In the genomic region with DNA sequence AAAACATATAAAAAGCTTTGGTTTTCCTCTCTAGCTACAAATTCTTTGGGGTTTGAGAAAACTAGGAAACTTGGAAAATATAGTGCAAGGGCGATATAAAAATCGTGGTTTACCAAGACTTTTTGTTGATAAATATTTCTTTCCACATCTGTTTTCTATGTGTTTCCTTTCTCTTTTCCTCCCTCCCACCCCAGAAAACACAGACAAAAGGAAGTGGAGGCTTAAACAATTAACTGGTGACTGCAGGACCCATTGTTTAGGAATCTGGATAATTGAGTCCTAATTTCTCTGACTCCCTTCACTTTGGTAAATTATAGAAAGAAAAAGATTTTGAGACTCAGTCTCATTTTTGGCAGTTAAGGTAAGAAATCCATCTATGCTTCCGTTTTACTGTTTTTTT, we compare ENCODE assay signal across 9 cellular contexts.
DNase-seq lines count a peak whose midpoint lies in the region; TF ChIP-seq lines count a peak whose summit lies in the region.
"Had no signal": no experiment of that assay in that cellular context is flagged by ENCODE, and none has a peak within 500 bp of the region (broad histone marks: within the 10 kb centered on the region; RNA-seq: fewer than 3 reads in every experiment).

No MANE protein-coding gene starts in this region.

- H3K79me1 ChIP-seq in neuronal stem cell (ENCODE audit: low read depth, low read length) = no peaks in the 10 kb centered on the region

- H4K8ac ChIP-seq in neuronal stem cell (ENCODE audit: low read depth, low read length) = no peak overlapping the region

- no peak overlapping the region for H2BK12ac ChIP-seq in neuronal stem cell (ENCODE audit: low read length)

- H3K27me3 ChIP-seq in endodermal cell (ENCODE audit: control insufficient read depth, insufficient read depth, low read length, poor library complexity, severe bottlenecking) (no peaks in the 10 kb centered on the region), neuronal stem cell (ENCODE audit: control insufficient read depth in 3 of 3, insufficient read depth in 3 of 3, low read depth in 1 of 3, low read length in 3 of 3) (no peaks in the 10 kb centered on the region)

- TF ChIP-seq CTCF in endodermal cell (conservative IDR thresholded peaks at IDR 0.05) (no peak), lower leg skin (IDR thresholded peaks at IDR 0.05) (no peak)

- no peak overlapping the region for H4K91ac ChIP-seq in neuronal stem cell (ENCODE audit: low read depth, low read length, poor library complexity)

- no peak overlapping the region for H3K4ac ChIP-seq in neuronal stem cell (ENCODE audit: low read length)

- TF ChIP-seq POLR2A in lower leg skin (IDR thresholded peaks at IDR 0.05) = no peak

- H2BK5ac ChIP-seq in neuronal stem cell (ENCODE audit: low read length) = no peak overlapping the region

- H3K36me3 ChIP-seq in ES-I3 (ENCODE audit: insufficient read depth, low read length) = no peaks in the 10 kb centered on the region
- H3K36me3 ChIP-seq in endodermal cell (ENCODE audit: control insufficient read depth, insufficient read depth, low read length) = no peaks in the 10 kb centered on the region
- no peaks in the 10 kb centered on the region for H3K36me3 ChIP-seq in neuronal stem cell (replicated peaks in 1 of 2; ENCODE audit: control insufficient read depth in 2 of 2, insufficient read depth in 2 of 2, low read length in 2 of 2)

- peak; percentile 12 for DNase-seq in NCI-H146 (lab: John Stamatoyannopoulos, UW)
- no peak for DNase-seq in endodermal cell
- no peak for DNase-seq in neuronal stem cell (ENCODE audit: low spot score)
- no peak for DNase-seq in putamen (ENCODE audit: low spot score)
- no peak for DNase-seq in lower leg skin (ENCODE audit: low spot score in 2 of 2)
- no peak for DNase-seq in stimulated activated CD4-positive, alpha-beta T cell treated with anti-CD3 and anti-CD28 coated beads, Interleukin-2, amount 100 ng/mL, for 48 hours
- no peak for DNase-seq in inferior parietal cortex (ENCODE audit: extremely low spot score)
- DNase-seq: NCI-H1417 treated with DMSO at 0.1 percent for 48 hours had no signal

- no peak overlapping the region for H3K4me2 ChIP-seq in neuronal stem cell (ENCODE audit: insufficient read depth, low read length, poor library complexity, severe bottlenecking)

- H2BK120ac ChIP-seq in neuronal stem cell (ENCODE audit: low read depth, low read length) = no peak overlapping the region

- intact Hi-C loops in lower leg skin (cut with DNase I; ENCODE audit: low total_unique reads) = no loop called here

- 39% methylated on average over 3 of the region's 3 CpGs; no CpG with 5 or more reads in 1 of the 2 experiments for WGBS in endodermal cell (ENCODE audit: insufficient coverage in 1 of 2, insufficient read length in 1 of 2), 2 experiments
- WGBS in neuronal stem cell (ENCODE audit: extremely low coverage in 2 of 2, insufficient read length in 2 of 2, insufficient replicate concordance in 1 of 2), 2 donors = no CpG with 5 or more reads among the region's 3 CpGs
- whole genome bisulfite sequencing in lower leg skin, 2 donors = 38 to 50% methylated on average over 3 of the region's 3 CpGs

- no peak overlapping the region for H3K14ac ChIP-seq in neuronal stem cell (ENCODE audit: low read length)

- H3K27ac Mint-ChIP-seq in endodermal cell = peak overlapping the region; percentile 91

- H3K9me3 ChIP-seq in ES-I3 (ENCODE audit: control insufficient read depth, insufficient read depth, low read length) (no peaks in the 10 kb centered on the region), endodermal cell (ENCODE audit: control insufficient read depth, low read length) (no peaks in the 10 kb centered on the region), neuronal stem cell (replicated peaks in 1 of 2; ENCODE audit: control insufficient read depth in 2 of 2, insufficient read depth in 1 of 2, low read depth in 1 of 2, low read length in 2 of 2) (no peaks in the 10 kb centered on the region)

- H3K9ac ChIP-seq in ES-I3 (ENCODE audit: low read depth, low read length) (peak overlapping the region; percentile 0; the same call in 1 of the 2 replicates), endodermal cell (ENCODE audit: extremely low read depth, low read length, poor library complexity, severe bottlenecking) (peak overlapping the region; percentile 54), neuronal stem cell (ENCODE audit: low read depth, low read length, poor library complexity) (no peak overlapping the region)

- H3K27ac ChIP-seq in endodermal cell (ENCODE audit: low read depth, low read length) (peak overlapping the region; percentile 52), neuronal stem cell (replicated peaks; ENCODE audit: low read length) (no peak overlapping the region)

- H3K18ac ChIP-seq in neuronal stem cell (ENCODE audit: low read length) = no peak overlapping the region

- H3K36me3 Mint-ChIP-seq in endodermal cell (ENCODE audit: low read depth) = no peaks in the 10 kb centered on the region

- no peaks in the 10 kb centered on the region for H3K27me3 Mint-ChIP-seq in endodermal cell (ENCODE audit: insufficient read depth)

- no peak overlapping the region for H2BK15ac ChIP-seq in neuronal stem cell (ENCODE audit: low read length)

- H3K4me3 Mint-ChIP-seq in endodermal cell = peak overlapping the region; percentile 39

- no peak overlapping the region for H2AK5ac ChIP-seq in neuronal stem cell (ENCODE audit: low read depth, low read length)

- H2AFZ ChIP-seq in neuronal stem cell (ENCODE audit: low read length) = peak overlapping the region; percentile 71

- peaks cover 38% of the 10 kb centered on the region for H3K4me1 Mint-ChIP-seq in endodermal cell

- no peak overlapping the region for H3K23ac ChIP-seq in neuronal stem cell (ENCODE audit: low read depth, low read length, poor library complexity)

- H3K4me1 ChIP-seq in ES-I3 (ENCODE audit: insufficient read depth, low read length) (peaks cover 29% of the 10 kb centered on the region), endodermal cell (ENCODE audit: control insufficient read depth, insufficient read depth, low read length) (peaks cover 13% of the 10 kb centered on the region), neuronal stem cell (ENCODE audit: control insufficient read depth in 2 of 2, insufficient read depth in 1 of 2, low read depth in 1 of 2, low read length in 2 of 2) (peaks cover 1 to 16% of the 10 kb centered on the region in 2 donors)

- H3K9me3 Mint-ChIP-seq in endodermal cell = no peaks in the 10 kb centered on the region

- H3K4me3 ChIP-seq in endodermal cell (ENCODE audit: low read length) (peak overlapping the region; percentile 72), neuronal stem cell (ENCODE audit: low read length in 2 of 2) (no peak overlapping the region), lower leg skin (ENCODE audit: low read depth, poor library complexity, severe bottlenecking) (no peak overlapping the region)
